Comparison of ENCODE assay signal across 9 cellular contexts in the genomic region with DNA sequence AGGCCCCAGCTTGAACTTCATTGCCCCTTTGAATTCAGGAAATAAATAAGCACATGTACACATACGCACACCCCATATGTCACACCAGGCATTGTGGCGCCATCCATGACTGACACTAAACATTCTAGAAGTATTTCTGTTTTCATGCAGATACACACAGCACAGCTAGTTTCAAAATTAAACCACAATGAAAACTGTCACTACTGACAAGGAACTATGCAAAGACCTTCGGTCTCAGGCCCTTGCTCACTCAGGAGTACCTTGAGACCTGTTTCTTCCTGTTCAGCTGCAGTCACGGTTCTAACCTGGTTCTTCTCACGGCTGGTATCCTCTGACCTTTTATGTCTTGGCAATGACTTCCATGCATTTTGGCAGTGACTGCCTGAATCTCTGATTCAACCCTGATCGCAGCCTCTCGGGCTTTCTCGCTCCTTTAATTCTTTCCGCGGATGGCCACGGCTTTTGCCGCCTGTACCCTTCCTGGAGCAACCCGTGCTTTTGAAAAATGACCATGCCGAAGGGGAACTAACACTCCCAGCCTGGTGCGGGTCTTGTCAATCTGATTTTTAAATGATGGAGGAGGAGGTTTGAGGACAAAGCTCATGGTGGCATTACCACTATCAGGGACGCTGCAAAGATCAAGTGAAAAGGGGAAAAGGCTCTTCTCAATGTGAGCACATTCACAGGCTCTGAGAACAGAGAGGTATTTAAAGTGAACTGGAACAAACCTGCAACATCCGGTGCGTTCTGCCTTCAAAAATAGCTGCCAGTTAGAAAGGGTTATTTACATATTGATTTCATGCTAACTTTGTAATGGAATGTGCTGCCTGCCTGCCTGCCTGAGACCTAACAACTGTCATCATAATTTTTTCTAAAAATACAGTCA.
A peak's percentile ranks its signal among the peaks of the same experiment; 100 is the strongest.
DNase-seq lines count a peak whose midpoint lies in the region; ATAC-seq and TF ChIP-seq lines count a peak whose summit lies in the region.
"Had no signal": no experiment of that assay in that cellular context is flagged by ENCODE, and none has a peak within 500 bp of the region (broad histone marks: within the 10 kb centered on the region; RNA-seq: fewer than 3 reads in every experiment).

No MANE protein-coding gene starts in this region.

- peak overlapping the region in 6 of 9 donors; percentile 4 to 70 (median 28) for H3K27ac Mint-ChIP-seq in naive thymus-derived CD4-positive, alpha-beta T cell
- peak overlapping the region in 1 of 7 donors; percentile 82 for H3K27ac Mint-ChIP-seq in CD14-positive monocyte
- H3K27ac Mint-ChIP-seq: natural killer cell had no signal

- no peaks in the 10 kb centered on the region for H3K27me3 ChIP-seq in naive thymus-derived CD4-positive, alpha-beta T cell (ENCODE audit: control insufficient read depth in 2 of 2, insufficient read depth in 2 of 2, low read length in 2 of 2)

- peaks cover 0 to 22% (median 13%) of the 10 kb centered on the region in 11 donors for H3K9me3 Mint-ChIP-seq in naive thymus-derived CD4-positive, alpha-beta T cell
- H3K9me3 Mint-ChIP-seq in CD14-positive monocyte: peaks cover 2 to 19% (median 12%) of the 10 kb centered on the region in 7 donors
- H3K9me3 Mint-ChIP-seq: natural killer cell had no signal

- H3K4me1 ChIP-seq in naive thymus-derived CD4-positive, alpha-beta T cell (ENCODE audit: control insufficient read depth in 2 of 2, insufficient read depth in 2 of 2, low read length in 2 of 2): peaks cover 0 to 3% of the 10 kb centered on the region in 2 donors

- DNase-seq in NOMO-1 (lab: John Stamatoyannopoulos, UW; ENCODE audit: unreplicated experiment in 2 of 2) (peak; percentile 42 to 64), CD14-positive monocyte (ENCODE audit: low spot score) (no peak), SW480 (ENCODE audit: low spot score) (no peak), cerebellar cortex (ENCODE audit: low spot score) (no peak), AG08396 (ENCODE audit: low spot score) (no peak)
- DNase-seq in naive thymus-derived CD4-positive, alpha-beta T cell: peak in 4 of 9 donors; percentile 5 to 47 (median 22)
- DNase-seq: natural killer cell had no signal

- H3K4me3 Mint-ChIP-seq in naive thymus-derived CD4-positive, alpha-beta T cell: peak overlapping the region; percentile 38 to 79 (median 64)
- peak overlapping the region in 1 of 2 donors; percentile 56 for H3K4me3 Mint-ChIP-seq in CD14-positive monocyte
- H3K4me3 Mint-ChIP-seq: natural killer cell had no signal

- peaks cover 0 to 13% (median 3%) of the 10 kb centered on the region in 5 donors for H3K36me3 Mint-ChIP-seq in naive thymus-derived CD4-positive, alpha-beta T cell
- peaks cover 0 to 2% of the 10 kb centered on the region in 2 donors for H3K36me3 Mint-ChIP-seq in CD14-positive monocyte
- H3K36me3 Mint-ChIP-seq: natural killer cell had no signal

- TF ChIP-seq CTCF in CD14-positive monocyte (IDR thresholded peaks at IDR 0.05): no peak

- peaks cover 7 to 21% (median 17%) of the 10 kb centered on the region in 7 donors for H3K4me1 Mint-ChIP-seq in naive thymus-derived CD4-positive, alpha-beta T cell
- peaks cover 8% of the 10 kb centered on the region for H3K4me1 Mint-ChIP-seq in CD14-positive monocyte

- ATAC-seq in GM18519 (IDR thresholded peaks at IDR 0.05; ENCODE audit: low FRiP score, unreplicated experiment): peak; percentile 69
- peak; percentile 76 for ATAC-seq in GM21825 (IDR thresholded peaks at IDR 0.05; ENCODE audit: unreplicated experiment)
- ATAC-seq in naive thymus-derived CD4-positive, alpha-beta T cell: peak; percentile 57

- H3K27me3 Mint-ChIP-seq in naive thymus-derived CD4-positive, alpha-beta T cell: peaks cover 33 to 79% (median 66%) of the 10 kb centered on the region in 5 donors
- H3K27me3 Mint-ChIP-seq in CD14-positive monocyte (ENCODE audit: low read depth in 3 of 3): peaks cover 57 to 76% (median 59%) of the 10 kb centered on the region in 3 donors

- POLR2A ChIA-PET in naive thymus-derived CD4-positive, alpha-beta T cell (lab: Charles Lee): interaction anchor here (0.7 kb wide), 1 partner anchor 82 kb away, joined by 3 read pairs; no protein-coding TSS in a partner anchor

- no peak overlapping the region for H3K27ac ChIP-seq in naive thymus-derived CD4-positive, alpha-beta T cell (ENCODE audit: low read depth, low read length)

- intact Hi-C loops in naive thymus-derived CD4-positive, alpha-beta T cell (cut with micrococcal nuclease): no loop called here
- intact Hi-C loops in CD14-positive monocyte (cut with micrococcal nuclease): no loop called here

- no peaks in the 10 kb centered on the region for H3K9me3 ChIP-seq in naive thymus-derived CD4-positive, alpha-beta T cell (ENCODE audit: control insufficient read depth in 2 of 3, low read length in 3 of 3)

- H3K36me3 ChIP-seq in naive thymus-derived CD4-positive, alpha-beta T cell (ENCODE audit: control insufficient read depth in 2 of 3, insufficient read depth in 3 of 3, low read length in 3 of 3): no peaks in the 10 kb centered on the region

- CTCF ChIA-PET in naive thymus-derived CD4-positive, alpha-beta T cell (lab: Charles Lee): interaction anchor here (1.0 kb wide), 1 partner anchor 16 kb away, joined by 3 read pairs; no protein-coding TSS in a partner anchor

- H3K4me3 ChIP-seq in naive thymus-derived CD4-positive, alpha-beta T cell (ENCODE audit: low read length): no peak overlapping the region

Comparison
In these comparisons a context has a peak if more than half of its experiments do, and no peak if none do; other contexts are left out.
1. DNase-seq: peak in NOMO-1 (2 of 2); none in CD14-positive monocyte (single experiment), SW480 (single experiment), cerebellar cortex (single experiment) and AG08396 (single experiment).
2. Peak in every context shown above with its lines, with median percentiles within 50 percentile points of each other: ATAC-seq.